In the genomic region with DNA sequence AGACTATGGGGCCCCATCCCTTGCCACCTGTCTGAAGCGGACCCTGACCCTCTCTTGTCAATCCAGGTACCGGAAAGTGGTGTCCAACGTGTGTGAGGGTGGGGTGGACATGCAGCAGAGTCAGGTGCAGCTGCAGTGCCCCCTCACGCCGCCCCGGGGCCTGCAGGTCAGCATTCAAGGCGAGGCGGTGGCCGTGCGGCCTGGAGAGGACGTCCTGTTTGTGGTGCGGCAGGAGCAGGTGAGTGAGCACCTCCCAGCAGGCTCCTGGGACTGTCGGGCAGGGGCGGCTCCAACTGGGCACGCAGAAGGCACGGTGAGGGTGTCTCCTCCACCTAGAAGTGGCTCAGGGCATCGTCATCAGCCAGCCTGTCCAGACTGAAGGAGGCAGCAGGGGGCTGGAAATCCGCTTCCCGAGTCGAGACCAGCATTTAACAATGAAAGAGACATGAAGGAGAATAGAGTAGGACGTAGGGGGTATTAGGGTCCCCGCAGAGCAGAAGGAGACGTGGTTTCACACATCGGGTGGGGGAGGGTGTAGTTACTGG, we compare ENCODE assay signal across 1 cellular context.
TF ChIP-seq lines count a peak whose summit lies in the region.

No MANE protein-coding gene starts in this region.

TF ChIP-seq in IMR-90, 13 proteins besides CTCF, POLR2A, EP300 and RAD21 (continued from another document):
- TF ChIP-seq, protein P1, sequence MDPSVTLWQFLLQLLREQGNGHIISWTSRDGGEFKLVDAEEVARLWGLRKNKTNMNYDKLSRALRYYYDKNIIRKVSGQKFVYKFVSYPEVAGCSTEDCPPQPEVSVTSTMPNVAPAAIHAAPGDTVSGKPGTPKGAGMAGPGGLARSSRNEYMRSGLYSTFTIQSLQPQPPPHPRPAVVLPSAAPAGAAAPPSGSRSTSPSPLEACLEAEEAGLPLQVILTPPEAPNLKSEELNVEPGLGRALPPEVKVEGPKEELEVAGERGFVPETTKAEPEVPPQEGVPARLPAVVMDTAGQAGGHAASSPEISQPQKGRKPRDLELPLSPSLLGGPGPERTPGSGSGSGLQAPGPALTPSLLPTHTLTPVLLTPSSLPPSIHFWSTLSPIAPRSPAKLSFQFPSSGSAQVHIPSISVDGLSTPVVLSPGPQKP (IDR thresholded peaks at IDR 0.05; ENCODE audit: borderline replicate concordance, low read depth, low read length), result no peak
- TF ChIP-seq CEBPB (IDR thresholded peaks at IDR 0.05; ENCODE audit: low read depth, low read length) (no peak), RFX5 (IDR thresholded peaks at IDR 0.05; ENCODE audit: low read depth, low read length) (no peak), BHLHE40 (IDR thresholded peaks at IDR 0.05; ENCODE audit: low read depth, low read length) (no peak), MAZ (IDR thresholded peaks at IDR 0.05; ENCODE audit: borderline replicate concordance, low read depth, low read length) (no peak), NFE2L2 (IDR thresholded peaks at IDR 0.05; ENCODE audit: low read depth, low read length) (no peak), MXI1 (IDR thresholded peaks at IDR 0.05; ENCODE audit: borderline replicate concordance, low read depth, low read length) (no peak), MAFK (IDR thresholded peaks at IDR 0.05; ENCODE audit: low read depth, low read length) (no peak)
- TF ChIP-seq, protein P2, sequence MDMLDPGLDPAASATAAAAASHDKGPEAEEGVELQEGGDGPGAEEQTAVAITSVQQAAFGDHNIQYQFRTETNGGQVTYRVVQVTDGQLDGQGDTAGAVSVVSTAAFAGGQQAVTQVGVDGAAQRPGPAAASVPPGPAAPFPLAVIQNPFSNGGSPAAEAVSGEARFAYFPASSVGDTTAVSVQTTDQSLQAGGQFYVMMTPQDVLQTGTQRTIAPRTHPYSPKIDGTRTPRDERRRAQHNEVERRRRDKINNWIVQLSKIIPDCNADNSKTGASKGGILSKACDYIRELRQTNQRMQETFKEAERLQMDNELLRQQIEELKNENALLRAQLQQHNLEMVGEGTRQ (IDR thresholded peaks at IDR 0.05; ENCODE audit: low read depth, low read length), result no peak
